8 cellular contexts compared by ENCODE assay signal in genomic region chr21:43942621-43943020, GRCh38.
"Had no signal": no experiment of that assay in that cellular context is flagged by ENCODE, and none has a peak within 500 bp of the region (broad histone marks: within the 10 kb centered on the region; RNA-seq: fewer than 3 reads in every experiment).

No MANE protein-coding gene starts in this region.

- ATAC-seq: GM12878 had no signal

- FAIRE-seq: G401.6, GM12878, GM12891, GM12892, GM18507, GM19239 had no signal

- DNase-seq: GDM1, GF-D8 had no signal

- H3K4me3 ChIP-seq: GM12878 had no signal
